Comparison of ENCODE assay signal across 9 cellular contexts in genomic region chr7:73811760-73812168, GRCh38. TPM values are rescaled to one million over a fixed set of nuclear protein-coding genes. Genes with fewer than 3 reads are reported as not detected.
DNase-seq lines count a peak whose midpoint lies in the region; ATAC-seq lines count a peak whose summit lies in the region.
"Had no signal": no experiment of that assay in that cellular context is flagged by ENCODE, and none has a peak within 500 bp of the region (broad histone marks: within the 10 kb centered on the region; RNA-seq: fewer than 3 reads in every experiment).

No MANE protein-coding gene starts in this region.

- ATAC-seq in Right ventricle myocardium inferior (peak; percentile 82), sciatic nerve (peak; percentile 79), HG03108 (IDR thresholded peaks at IDR 0.05; ENCODE audit: unreplicated experiment) (no peak), GM19035 (IDR thresholded peaks at IDR 0.05; ENCODE audit: unreplicated experiment) (no peak)

- DNase-seq in DMS53 treated with DMSO at 0.1 percent for 48 hours (lab: John Stamatoyannopoulos, UW; ENCODE audit: unreplicated experiment), result peak; percentile 78
- peak; percentile 45 for DNase-seq in HT1080 (ENCODE audit: low read depth)
- DNase-seq in SHP77 (lab: John Stamatoyannopoulos, UW), result peak; percentile 60 to 69
- peak; percentile 18 for DNase-seq in activated gamma-delta T cell treated with anti-CD3 and anti-CD28 coated beads, Interleukin-2, amount 50 U/mL, for 16 hours (ENCODE audit: low read depth)
- peak; percentile 82 for DNase-seq in Right ventricle myocardium inferior (ENCODE audit: missing footprints)
- peak; percentile 73 for DNase-seq in sciatic nerve (ENCODE audit: low spot score)

- intact Hi-C loops in Right ventricle myocardium inferior (cut with DNase I), result loop anchor here (1.0 kb wide), 1 partner anchor 44 kb away; no protein-coding TSS in a partner anchor
- intact Hi-C loops in sciatic nerve (cut with DNase I), result no loop called here

RNA-seq across cellular contexts. Expression of gene CLDN4, which starts 19.0 kb away (rescaled TPM):
- total RNA-seq in HT1080 (2014; rRNA removed; shearing (Covaris generic)), result 1.2 and 1.7 TPM in 2 replicates
- polyA plus RNA-seq in HT1080 (2015; cell fraction: cytosol; rRNA removed), result 0.29 and 1.2 TPM in 2 replicates
- polyA plus RNA-seq in HT1080 (2015; cell fraction: nucleus; rRNA removed), result 0.32 and 0.68 TPM in 2 replicates
- not detected for total RNA-seq in Right ventricle myocardium inferior
- total RNA-seq in sciatic nerve, result 0.85 TPM

RNA-seq across cellular contexts. Expression of gene METTL27, which starts 30.6 kb away (rescaled TPM):
- 14.4 and 22.2 TPM in 2 replicates for total RNA-seq in HT1080 (2014; rRNA removed; shearing (Covaris generic))
- 43.5 and 48.3 TPM in 2 replicates for polyA plus RNA-seq in HT1080 (2015; cell fraction: cytosol; rRNA removed)
- 28.3 and 29.3 TPM in 2 replicates for polyA plus RNA-seq in HT1080 (2015; cell fraction: nucleus; rRNA removed)
- total RNA-seq in Right ventricle myocardium inferior (0.27 TPM), sciatic nerve (6.2 TPM)

RNA-seq across cellular contexts. Expression of gene CLDN3, which starts 41.7 kb away (rescaled TPM):
- total RNA-seq in HT1080 (2014; rRNA removed; shearing (Covaris generic)), result not detected in 2 replicates
- not detected in 2 replicates for polyA plus RNA-seq in HT1080 (2015; cell fraction: cytosol; rRNA removed)
- 0.13 TPM in 1 of 2 replicates, not detected in the other for polyA plus RNA-seq in HT1080 (2015; cell fraction: nucleus; rRNA removed)
- not detected for total RNA-seq in Right ventricle myocardium inferior
- not detected for total RNA-seq in sciatic nerve
- total RNA-seq: temporal lobe had no signal

RNA-seq across cellular contexts. Expression of gene TMEM270, which starts 49.2 kb away (rescaled TPM):
- 0.23 TPM in 1 of 2 replicates, not detected in the other for total RNA-seq in HT1080 (2014; rRNA removed; shearing (Covaris generic))
- polyA plus RNA-seq in HT1080 (2015; cell fraction: cytosol; rRNA removed), result 0.26 and 0.33 TPM in 2 replicates
- polyA plus RNA-seq in HT1080 (2015; cell fraction: nucleus; rRNA removed), result 0.28 TPM in 1 of 2 replicates, not detected in the other
- not detected for total RNA-seq in Right ventricle myocardium inferior
- not detected for total RNA-seq in sciatic nerve
- total RNA-seq: temporal lobe had no signal

Comparison
In these comparisons a context has a peak if more than half of its experiments do, and no peak if none do; other contexts are left out.
1. DNase-seq: peak in every context shown above with its lines; median percentile 82 in Right ventricle myocardium inferior; 78 in DMS53 treated with DMSO at 0.1 percent for 48 hours; 73 in sciatic nerve; 64 in SHP77; 45 in HT1080; 18 in activated gamma-delta T cell treated with anti-CD3 and anti-CD28 coated beads, Interleukin-2, amount 50 U/mL, for 16 hours.
2. ATAC-seq: peak in Right ventricle myocardium inferior (single experiment) and sciatic nerve (single experiment); none in HG03108 (single experiment) and GM19035 (single experiment).